Comparison of ENCODE assay signal across 8 cellular contexts in the genomic region with DNA sequence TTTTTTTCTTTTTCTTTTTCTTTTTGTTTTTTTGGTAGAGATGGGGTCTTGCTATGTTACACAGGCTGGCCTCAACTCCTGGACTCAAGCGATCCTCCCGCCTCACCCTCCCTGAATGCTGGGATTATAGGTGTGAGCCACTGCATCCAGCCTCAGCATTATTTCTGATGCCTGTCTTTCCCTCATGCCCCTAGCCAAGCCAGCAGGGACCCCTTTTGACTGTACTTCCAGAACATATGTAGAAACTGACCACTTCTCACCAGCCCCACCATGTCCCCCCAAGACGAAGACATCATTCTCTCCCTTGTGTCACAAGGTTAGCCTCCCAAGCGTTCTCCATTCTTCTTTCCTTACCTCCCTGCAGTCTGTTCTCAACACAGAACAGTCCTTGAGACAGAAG.
"Had no signal": no experiment of that assay in that cellular context is flagged by ENCODE, and none has a peak within 500 bp of the region (broad histone marks: within the 10 kb centered on the region; RNA-seq: fewer than 3 reads in every experiment).

No MANE protein-coding gene starts in this region.

- H3K4me3 Mint-ChIP-seq: HFFc6, IgD-negative memory B cell had no signal

- H2AFZ ChIP-seq: GM23248 had no signal

- FAIRE-seq: HTR-8/SVneo had no signal

- H3K9me3 Mint-ChIP-seq: IgD-negative memory B cell had no signal

- ATAC-seq: HCT116 had no signal

- H3K36me3 ChIP-seq: HAP-1 had no signal

- H3K4me1 Mint-ChIP-seq: IgD-negative memory B cell had no signal

- H3K9me3 ChIP-seq: HAP-1 had no signal

- H3K4me3 ChIP-seq: GM23248, HAP-1 had no signal

- H3K9ac ChIP-seq: GM23248 had no signal

- H3K36me3 Mint-ChIP-seq: IgD-negative memory B cell had no signal

- H3K4me1 ChIP-seq: HAP-1 had no signal

- H3K27ac ChIP-seq: GM23248 had no signal

- H3K27ac Mint-ChIP-seq: HFFc6, IgD-negative memory B cell had no signal

- DNase-seq: GM23248, GOT3, HFFc6, KBM-7 had no signal
